In genomic region chr20:41306061-41306727, GRCh38 we compare ENCODE assay signal across 13 cellular contexts. TPM values are rescaled to one million over a fixed set of nuclear protein-coding genes. Genes with fewer than 3 reads are reported as not detected.
DNase-seq lines count a peak whose midpoint lies in the region; ATAC-seq and TF ChIP-seq lines count a peak whose summit lies in the region.
"Had no signal": no experiment of that assay in that cellular context is flagged by ENCODE, and none has a peak within 500 bp of the region (broad histone marks: within the 10 kb centered on the region; RNA-seq: fewer than 3 reads in every experiment).

No MANE protein-coding gene starts in this region.

- no peaks in the 10 kb centered on the region for H3K27me3 Mint-ChIP-seq in naive thymus-derived CD8-positive, alpha-beta T cell

- TF ChIP-seq CTCF in GM10248 (IDR thresholded peaks at IDR 0.05; ENCODE audit: control extremely low read depth, extremely low read depth, low read depth, missing control alignments) (no peak), gastroesophageal sphincter (IDR thresholded peaks at IDR 0.05) (no peak), prostate gland (IDR thresholded peaks at IDR 0.05) (no peak)

- no peak overlapping the region for H3K4me3 ChIP-seq in aorta (ENCODE audit: low read length in 2 of 2)
- H3K4me3 ChIP-seq in gastroesophageal sphincter = no peak overlapping the region
- no peak overlapping the region for H3K4me3 ChIP-seq in prostate gland
- H3K4me3 ChIP-seq: lung had no signal

- ATAC-seq in GM19328 (IDR thresholded peaks at IDR 0.05; ENCODE audit: unreplicated experiment) (peak; percentile 84), HG02798 (IDR thresholded peaks at IDR 0.05; ENCODE audit: poor library complexity, unreplicated experiment) (peak; percentile 82), HG03521 (IDR thresholded peaks at IDR 0.05; ENCODE audit: unreplicated experiment) (peak; percentile 86), aorta (ENCODE audit: low FRiP score) (no peak), gastroesophageal sphincter (no peak)
- no peak for ATAC-seq in naive thymus-derived CD8-positive, alpha-beta T cell

- H3K36me3 Mint-ChIP-seq in naive thymus-derived CD8-positive, alpha-beta T cell = no peaks in the 10 kb centered on the region

- CTCF ChIA-PET in GM10248 (lab: Yijun Ruan, JAX) = interaction anchor here (0.8 to 3.8 kb wide), 10 partner anchors 10 to 338 kb away, joined by 3 to 19 read pairs (median 4); partner anchors contain the start of genes LPIN3 and ZHX3

- H3K4me1 Mint-ChIP-seq in naive thymus-derived CD8-positive, alpha-beta T cell = peaks cover 5 to 22% (median 10%) of the 10 kb centered on the region in 4 donors

- peak; percentile 65 for DNase-seq in GM10248 (ENCODE audit: extremely low spot score)
- no peak for DNase-seq in aorta
- DNase-seq in prostate gland (ENCODE audit: low spot score) = no peak
- no peak for DNase-seq in naive thymus-derived CD8-positive, alpha-beta T cell
- DNase-seq: AML-193, cerebellar nuclear complex, NCI-H446 had no signal

- H3K36me3 ChIP-seq in aorta (ENCODE audit: control insufficient read depth in 1 of 2, insufficient read depth in 2 of 2, low read length in 1 of 2) (no peaks in the 10 kb centered on the region), gastroesophageal sphincter (no peaks in the 10 kb centered on the region), prostate gland (no peaks in the 10 kb centered on the region)

- no peaks in the 10 kb centered on the region for H3K9me3 Mint-ChIP-seq in naive thymus-derived CD8-positive, alpha-beta T cell
- H3K9me3 Mint-ChIP-seq: T-helper 2 cell treated with Interferon-gamma antibody and Interleukin-4, amounts not matched to agents 5 μg/mL and 100 μg/mL, for 36 hours had no signal

- intact Hi-C loops in aorta (cut with DNase I) = no loop called here
- intact Hi-C loops in prostate gland (cut with DNase I) = no loop called here

- H3K27ac Mint-ChIP-seq in naive thymus-derived CD8-positive, alpha-beta T cell = no peak overlapping the region
- H3K27ac Mint-ChIP-seq: T-helper 2 cell treated with Interferon-gamma antibody and Interleukin-4, amounts not matched to agents 5 μg/mL and 100 μg/mL, for 36 hours had no signal

- H3K27ac ChIP-seq in aorta (ENCODE audit: low read depth in 1 of 2, low read length in 2 of 2) (no peak overlapping the region), gastroesophageal sphincter (no peak overlapping the region), prostate gland (no peak overlapping the region)

- POLR2A ChIA-PET in GM10248 (lab: Yijun Ruan, JAX) = no interaction called here
- POLR2A ChIA-PET in naive thymus-derived CD8-positive, alpha-beta T cell (lab: Charles Lee) = no interaction called here

- WGBS in aorta, 2 donors = 94 to 97% methylated on average over 5 of the region's 5 CpGs
- WGBS in gastroesophageal sphincter (ENCODE audit: low coverage in 1 of 2), 2 donors = 92 to 94% methylated on average over 5 of the region's 5 CpGs
- 91% methylated on average over 5 of the region's 5 CpGs for whole genome bisulfite sequencing in prostate gland

- H3K4me1 ChIP-seq in aorta (ENCODE audit: control insufficient read depth in 1 of 2, insufficient read depth in 2 of 2, low read length in 2 of 2) = peaks cover 0 to 2% of the 10 kb centered on the region in 2 donors
- peaks cover 21 to 76% (median 24%) of the 10 kb centered on the region in 3 donors for H3K4me1 ChIP-seq in gastroesophageal sphincter
- no peaks in the 10 kb centered on the region for H3K4me1 ChIP-seq in prostate gland (replicated peaks)

- H3K9me3 ChIP-seq in aorta (ENCODE audit: control insufficient read depth, low read length) (no peaks in the 10 kb centered on the region), gastroesophageal sphincter (no peaks in the 10 kb centered on the region), prostate gland (no peaks in the 10 kb centered on the region)

- H3K27me3 ChIP-seq in aorta (ENCODE audit: control insufficient read depth in 1 of 2, insufficient read depth in 2 of 2, low read length in 1 of 2) (no peaks in the 10 kb centered on the region), gastroesophageal sphincter (no peaks in the 10 kb centered on the region), prostate gland (replicated peaks; ENCODE audit: insufficient read depth) (no peaks in the 10 kb centered on the region)

- no peak overlapping the region for H3K4me3 Mint-ChIP-seq in naive thymus-derived CD8-positive, alpha-beta T cell
- H3K4me3 Mint-ChIP-seq: T-helper 2 cell treated with Interferon-gamma antibody and Interleukin-4, amounts not matched to agents 5 μg/mL and 100 μg/mL, for 36 hours had no signal

- no peak for TF ChIP-seq EP300 in gastroesophageal sphincter (IDR thresholded peaks at IDR 0.05)

- TF ChIP-seq POLR2A in gastroesophageal sphincter (IDR thresholded peaks at IDR 0.05) = no peak
- no peak for TF ChIP-seq POLR2A in prostate gland (IDR thresholded peaks at IDR 0.05)

RNA-seq across cellular contexts. Expression of gene ZHX3, which starts 11.3 kb away (rescaled TPM):
- total RNA-seq in aorta (10 to 100 TPM; 50.7 to 98.6 TPM), gastroesophageal sphincter (100 to 1,000 TPM; 121 to 183 (median 155) TPM), prostate gland (10 to 100 TPM; 24.9 to 42.6 TPM)
- polyA plus RNA-seq in aorta = 10 to 100 TPM; 11.0 to 26.9 TPM
- total RNA-seq in naive thymus-derived CD8-positive, alpha-beta T cell = 10 to 100 TPM; 10.4 to 10.5 TPM
- polyA plus RNA-seq in naive thymus-derived CD8-positive, alpha-beta T cell = 10 to 100 TPM in 1 of 3 donors, 1 to 10 TPM in 2; 3.3 to 14.4 (median 5.0) TPM

RNA-seq across cellular contexts. Expression of gene LPIN3, which starts 34.4 kb away (rescaled TPM):
- total RNA-seq in aorta (10 to 100 TPM; 21.4 to 22.6 TPM), gastroesophageal sphincter (10 to 100 TPM in 2 of 4 donors, 1 to 10 TPM in 2; 5.5 to 16.6 (median 9.1) TPM), prostate gland (10 to 100 TPM; 16.2 to 30.4 TPM)
- 10 to 100 TPM; 17.3 to 37.0 TPM for polyA plus RNA-seq in aorta
- 1 to 10 TPM in 1 of 2 experiments, under 1 TPM in 1; 0.44 to 1.0 TPM for total RNA-seq in naive thymus-derived CD8-positive, alpha-beta T cell
- polyA plus RNA-seq in naive thymus-derived CD8-positive, alpha-beta T cell = under 1 TPM in 1 of 3 donors, not detected in 2; 0.15 TPM

Comparison
In these comparisons a context has a peak if more than half of its experiments do, and no peak if none do; other contexts are left out.
1. ATAC-seq: peak in GM19328 (single experiment), HG02798 (single experiment) and HG03521 (single experiment); none in aorta (single experiment), gastroesophageal sphincter (single experiment) and naive thymus-derived CD8-positive, alpha-beta T cell (0 of 2).